In genomic region chr9:18137815-18138214, GRCh38 we compare ENCODE assay signal across 2 cellular contexts.
TF ChIP-seq lines count a peak whose summit lies in the region.

No MANE protein-coding gene starts in this region.

TF ChIP-seq in SK-N-SH, 30 proteins besides CTCF, POLR2A, EP300 and RAD21 (continued from another document):
- TF ChIP-seq USF1 (IDR thresholded peaks at IDR 0.05; ENCODE audit: borderline replicate concordance, low read depth) (no peak), MEF2A (IDR thresholded peaks at IDR 0.05; ENCODE audit: borderline replicate concordance, low read depth) (no peak), NRF1 (IDR thresholded peaks at IDR 0.05; ENCODE audit: low read depth, low read length) (no peak), FOXM1 (IDR thresholded peaks at IDR 0.05; ENCODE audit: low read depth) (no peak), YY1 (IDR thresholded peaks at IDR 0.05; ENCODE audit: low read depth) (no peak), SIN3A (IDR thresholded peaks at IDR 0.05; ENCODE audit: borderline replicate concordance, low read depth, low read length) (no peak), TCF12 (IDR thresholded peaks at IDR 0.05) (no peak), IRF3 (IDR thresholded peaks at IDR 0.05; ENCODE audit: low read depth, low read length) (no peak), FOXJ3 (CRISPR knock-in tag; IDR thresholded peaks at IDR 0.05) (no peak), RXRA (IDR thresholded peaks at IDR 0.05; ENCODE audit: borderline replicate concordance, low read depth) (no peak), CHD2 (IDR thresholded peaks at IDR 0.05; ENCODE audit: low read length, partially characterized antibody) (no peak), EZH2phosphoT487 (IDR thresholded peaks at IDR 0.05; ENCODE audit: borderline replicate concordance, low read depth) (no peak), SMC3 (IDR thresholded peaks at IDR 0.05; ENCODE audit: low read depth, low read length) (no peak)
- TF ChIP-seq, protein P1, sequence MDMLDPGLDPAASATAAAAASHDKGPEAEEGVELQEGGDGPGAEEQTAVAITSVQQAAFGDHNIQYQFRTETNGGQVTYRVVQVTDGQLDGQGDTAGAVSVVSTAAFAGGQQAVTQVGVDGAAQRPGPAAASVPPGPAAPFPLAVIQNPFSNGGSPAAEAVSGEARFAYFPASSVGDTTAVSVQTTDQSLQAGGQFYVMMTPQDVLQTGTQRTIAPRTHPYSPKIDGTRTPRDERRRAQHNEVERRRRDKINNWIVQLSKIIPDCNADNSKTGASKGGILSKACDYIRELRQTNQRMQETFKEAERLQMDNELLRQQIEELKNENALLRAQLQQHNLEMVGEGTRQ (IDR thresholded peaks at IDR 0.05; ENCODE audit: borderline replicate concordance, low read depth, low read length): no peak
TF ChIP-seq in SK-N-SH: peak in this region for 0.

TF ChIP-seq in SK-N-SH treated with all-trans-retinoic acid at 6 μM for 48 hours, 23 proteins besides CTCF, POLR2A, EP300 and RAD21 (continued from another document):
- TF ChIP-seq ESRRG (CRISPR knock-in tag; IDR thresholded peaks at IDR 0.05) (no peak), CREB5 (CRISPR knock-in tag; IDR thresholded peaks at IDR 0.05; ENCODE audit: low read depth) (no peak), PATZ1 (CRISPR knock-in tag; IDR thresholded peaks at IDR 0.05; ENCODE audit: borderline replicate concordance) (no peak), CSDC2 (CRISPR knock-in tag; IDR thresholded peaks at IDR 0.05) (no peak), ZFP3 (CRISPR knock-in tag; IDR thresholded peaks at IDR 0.05) (no peak), ZNF70 (CRISPR knock-in tag; IDR thresholded peaks at IDR 0.05) (no peak), POU6F1 (CRISPR knock-in tag; IDR thresholded peaks at IDR 0.05; ENCODE audit: borderline replicate concordance, low read depth) (no peak)
- TF ChIP-seq, protein P2, sequence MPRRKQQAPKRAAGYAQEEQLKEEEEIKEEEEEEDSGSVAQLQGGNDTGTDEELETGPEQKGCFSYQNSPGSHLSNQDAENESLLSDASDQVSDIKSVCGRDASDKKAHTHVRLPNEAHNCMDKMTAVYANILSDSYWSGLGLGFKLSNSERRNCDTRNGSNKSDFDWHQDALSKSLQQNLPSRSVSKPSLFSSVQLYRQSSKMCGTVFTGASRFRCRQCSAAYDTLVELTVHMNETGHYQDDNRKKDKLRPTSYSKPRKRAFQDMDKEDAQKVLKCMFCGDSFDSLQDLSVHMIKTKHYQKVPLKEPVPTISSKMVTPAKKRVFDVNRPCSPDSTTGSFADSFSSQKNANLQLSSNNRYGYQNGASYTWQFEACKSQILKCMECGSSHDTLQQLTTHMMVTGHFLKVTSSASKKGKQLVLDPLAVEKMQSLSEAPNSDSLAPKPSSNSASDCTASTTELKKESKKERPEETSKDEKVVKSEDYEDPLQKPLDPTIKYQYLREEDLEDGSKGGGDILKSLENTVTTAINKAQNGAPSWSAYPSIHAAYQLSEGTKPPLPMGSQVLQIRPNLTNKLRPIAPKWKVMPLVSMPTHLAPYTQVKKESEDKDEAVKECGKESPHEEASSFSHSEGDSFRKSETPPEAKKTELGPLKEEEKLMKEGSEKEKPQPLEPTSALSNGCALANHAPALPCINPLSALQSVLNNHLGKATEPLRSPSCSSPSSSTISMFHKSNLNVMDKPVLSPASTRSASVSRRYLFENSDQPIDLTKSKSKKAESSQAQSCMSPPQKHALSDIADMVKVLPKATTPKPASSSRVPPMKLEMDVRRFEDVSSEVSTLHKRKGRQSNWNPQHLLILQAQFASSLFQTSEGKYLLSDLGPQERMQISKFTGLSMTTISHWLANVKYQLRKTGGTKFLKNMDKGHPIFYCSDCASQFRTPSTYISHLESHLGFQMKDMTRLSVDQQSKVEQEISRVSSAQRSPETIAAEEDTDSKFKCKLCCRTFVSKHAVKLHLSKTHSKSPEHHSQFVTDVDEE (CRISPR knock-in tag; IDR thresholded peaks at IDR 0.05): no peak
